Comparison of ENCODE assay signal across 8 cellular contexts in the genomic region with DNA sequence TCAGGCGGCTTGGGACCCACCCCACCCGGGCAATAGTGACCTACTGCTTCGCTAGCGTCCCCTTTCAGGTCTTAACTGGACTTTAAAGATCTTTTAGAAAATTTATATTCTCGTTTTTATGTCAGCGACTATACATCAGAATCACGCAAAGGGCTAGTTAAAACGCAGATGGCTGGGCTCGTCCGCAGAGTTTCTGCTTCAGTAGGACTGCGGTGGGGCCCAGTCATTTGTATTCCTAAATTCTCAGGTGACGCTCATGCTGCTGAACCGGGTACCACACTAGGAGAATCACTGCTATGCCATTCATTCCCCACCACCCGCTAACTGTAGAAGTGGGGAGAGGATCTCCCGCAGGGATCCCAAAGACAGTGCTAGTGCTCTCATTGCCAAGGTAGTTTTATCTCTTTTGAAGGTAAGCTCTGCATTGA. TPM values are rescaled to one million over a fixed set of nuclear protein-coding genes. Genes with fewer than 3 reads are reported as not detected.
DNase-seq lines count a peak whose midpoint lies in the region; FAIRE-seq and TF ChIP-seq lines count a peak whose summit lies in the region.

No MANE protein-coding gene starts in this region.

- H3K9me3 ChIP-seq in BLaER1 (peaks cover 17% of the 10 kb centered on the region; the same call in 1 of the 2 replicates), H9 (ENCODE audit: control insufficient read depth, low read depth, low read length) (no peaks in the 10 kb centered on the region), mesodermal cell (ENCODE audit: control insufficient read depth, low read length) (no peaks in the 10 kb centered on the region)

- peak overlapping the region; percentile 85 for H3K4me2 ChIP-seq in BLaER1
- peak overlapping the region; percentile 98 for H3K4me2 ChIP-seq in H9 (ENCODE audit: insufficient read depth, insufficient read length, low read length)

- H2BK12ac ChIP-seq in H9 (ENCODE audit: insufficient read length, low read depth, low read length), result no peak overlapping the region

- H3K4me1 Mint-ChIP-seq in H9, result peaks cover 49 to 63% of the 10 kb centered on the region in 2 experiments
- peaks cover 20% of the 10 kb centered on the region for H3K4me1 Mint-ChIP-seq in activated CD4-positive, alpha-beta memory T cell treated with anti-CD3 and anti-CD28 coated beads, Interleukin-2, amount 10 ng/mL, durations not matched to agents 7 days and 5 days

- H2BK20ac ChIP-seq in H9 (ENCODE audit: low read depth, low read length, poor library complexity, severe bottlenecking), result no peak overlapping the region

- H2AFZ ChIP-seq in H9 (ENCODE audit: low read length), result no peak overlapping the region

- no peak for TF ChIP-seq CTCF in H9 (conservative IDR thresholded peaks at IDR 0.05)

- H3T11ph ChIP-seq in H9 (ENCODE audit: low read length), result no peak overlapping the region

- no CpG with 5 or more reads among the region's 15 CpGs for WGBS in H9 (ENCODE audit: extremely low coverage, insufficient read length, low lambda C conversion rate)
- 0% methylated on average over 7 to 12 of the region's 15 CpGs for WGBS in mesodermal cell (ENCODE audit: insufficient coverage in 2 of 2), 2 experiments

- no peaks in the 10 kb centered on the region for H3K36me3 Mint-ChIP-seq in H9 (ENCODE audit: insufficient read depth in 1 of 3, low read depth in 3 of 3)
- peaks cover 8% of the 10 kb centered on the region for H3K36me3 Mint-ChIP-seq in activated CD4-positive, alpha-beta memory T cell treated with anti-CD3 and anti-CD28 coated beads, Interleukin-2, amount 10 ng/mL, durations not matched to agents 7 days and 5 days (ENCODE audit: low read depth)

- no peak for FAIRE-seq in RCC 7860 (lab: Jason Lieb, UNC)

- no peak overlapping the region for H3K4ac ChIP-seq in H9 (ENCODE audit: low read depth, low read length)

- no peak overlapping the region for H3K23ac ChIP-seq in H9 (ENCODE audit: insufficient read length, low read depth, low read length)

- peak overlapping the region; percentile 60 to 80 for H3K4me3 Mint-ChIP-seq in H9
- H3K4me3 Mint-ChIP-seq in activated CD4-positive, alpha-beta memory T cell treated with anti-CD3 and anti-CD28 coated beads, Interleukin-2, amount 10 ng/mL, durations not matched to agents 7 days and 5 days, result peak overlapping the region; percentile 46

- H4K91ac ChIP-seq in H9 (ENCODE audit: insufficient read length, low read depth, low read length), result no peak overlapping the region

- no peak overlapping the region for H3K18ac ChIP-seq in H9 (ENCODE audit: insufficient read length, low read depth, low read length)

- no peaks in the 10 kb centered on the region for H3K79me1 ChIP-seq in H9 (ENCODE audit: insufficient read depth, low read depth, low read length, poor library complexity, severe bottlenecking)

- H3K27ac Mint-ChIP-seq in H9, result peak overlapping the region; percentile 6 to 93 (median 89); a peak in 6 of 7 replicates
- H3K27ac Mint-ChIP-seq in activated CD4-positive, alpha-beta memory T cell treated with anti-CD3 and anti-CD28 coated beads, Interleukin-2, amount 10 ng/mL, durations not matched to agents 7 days and 5 days, result no peak overlapping the region

- H3K9me3 Mint-ChIP-seq in H9, result no peaks in the 10 kb centered on the region; a peak in 1 of 5 replicates
- no peaks in the 10 kb centered on the region for H3K9me3 Mint-ChIP-seq in activated CD4-positive, alpha-beta memory T cell treated with anti-CD3 and anti-CD28 coated beads, Interleukin-2, amount 10 ng/mL, durations not matched to agents 7 days and 5 days

- H3K36me3 ChIP-seq in BLaER1 (no peaks in the 10 kb centered on the region), mesodermal cell (ENCODE audit: control insufficient read depth, insufficient read depth, low read length) (no peaks in the 10 kb centered on the region)

- DNase-seq in H9, result peak; percentile 77
- no peak for DNase-seq in activated CD4-positive, alpha-beta memory T cell treated with anti-CD3 and anti-CD28 coated beads, Interleukin-2, amount 10 ng/mL, durations not matched to agents 7 days and 5 days
- no peak for DNase-seq in RCC 7860 (ENCODE audit: low spot score)
- DNase-seq in NCI-H1694 treated with DMSO at 0.1 percent for 48 hours (lab: John Stamatoyannopoulos, UW), result no peak
- no peak for DNase-seq in effector CD4-positive, alpha-beta T cell
- DNase-seq in amygdala (lab: John Stamatoyannopoulos, UW), result no peak

- H3K79me2 ChIP-seq in H9 (ENCODE audit: insufficient read depth, low read length), result peaks cover 2% of the 10 kb centered on the region; the same call in 1 of the 2 replicates

- no peak overlapping the region for H2AK5ac ChIP-seq in H9 (ENCODE audit: insufficient read length, low read length)

- no peak overlapping the region for H2BK120ac ChIP-seq in H9 (ENCODE audit: low read depth, low read length, poor library complexity, severe bottlenecking)

- no peak overlapping the region for H3K56ac ChIP-seq in H9 (ENCODE audit: insufficient read length, low read depth, low read length)

- H2BK5ac ChIP-seq in H9 (ENCODE audit: insufficient read length, low read length), result no peak overlapping the region

- H3K23me2 ChIP-seq in H9 (ENCODE audit: insufficient read length, low read depth, low read length, poor library complexity, severe bottlenecking), result peaks cover 17% of the 10 kb centered on the region

- H4K8ac ChIP-seq in H9 (replicated peaks; ENCODE audit: insufficient read length, low read depth, low read length), result no peak overlapping the region

- H3K27me3 ChIP-seq in BLaER1 (peaks cover 68% of the 10 kb centered on the region), H9 (ENCODE audit: insufficient read depth, low read length) (peaks cover 12% of the 10 kb centered on the region)

- H3K14ac ChIP-seq in H9 (ENCODE audit: insufficient read depth, low read length), result no peak overlapping the region

- no peak overlapping the region for H2BK15ac ChIP-seq in H9 (ENCODE audit: low read depth, low read length)

- POLR2A ChIA-PET in activated CD4-positive, alpha-beta memory T cell treated with anti-CD3 and anti-CD28 coated beads, Interleukin-2, amount 10 ng/mL, durations not matched to agents 7 days and 5 days (lab: Charles Lee), result no interaction called here

- peaks cover 31% of the 10 kb centered on the region for H3K27me3 Mint-ChIP-seq in H9 (ENCODE audit: low read depth)
- peaks cover 51% of the 10 kb centered on the region for H3K27me3 Mint-ChIP-seq in activated CD4-positive, alpha-beta memory T cell treated with anti-CD3 and anti-CD28 coated beads, Interleukin-2, amount 10 ng/mL, durations not matched to agents 7 days and 5 days

- no peak overlapping the region for H3K9ac ChIP-seq in BLaER1
- no peak overlapping the region for H3K9ac ChIP-seq in H9 (ENCODE audit: extremely low read depth, insufficient read length, low read length)

- H3K4me1 ChIP-seq in BLaER1 (peaks cover 8% of the 10 kb centered on the region), H9 (ENCODE audit: insufficient read depth, low read length) (peaks cover 7% of the 10 kb centered on the region), mesodermal cell (ENCODE audit: control insufficient read depth, insufficient read depth, low read length, poor library complexity, severe bottlenecking) (no peaks in the 10 kb centered on the region)

- H4K5ac ChIP-seq in H9 (ENCODE audit: insufficient read length, low read depth, low read length), result no peak overlapping the region

- peak overlapping the region; percentile 67 for H3K4me3 ChIP-seq in BLaER1
- H3K4me3 ChIP-seq in mesodermal cell (ENCODE audit: extremely low read depth, insufficient read depth, low read length, poor library complexity, severe bottlenecking), result peak overlapping the region; percentile 40

- H3K27ac ChIP-seq in BLaER1 (no peak overlapping the region), H9 (ENCODE audit: insufficient read length, low read depth, low read length) (no peak overlapping the region), mesodermal cell (ENCODE audit: low read depth, low read length, severe bottlenecking) (no peak overlapping the region)

- CTCF ChIA-PET in activated CD4-positive, alpha-beta memory T cell treated with anti-CD3 and anti-CD28 coated beads, Interleukin-2, amount 10 ng/mL, durations not matched to agents 7 days and 5 days (lab: Charles Lee), result no interaction called here

- H4K20me1 ChIP-seq in BLaER1, result peaks cover 60% of the 10 kb centered on the region
- H4K20me1 ChIP-seq in H9 (ENCODE audit: control insufficient read depth, insufficient read depth, insufficient read length), result no peaks in the 10 kb centered on the region

RNA-seq across cellular contexts. Expression of a gene that starts 12.0 kb away (rescaled TPM):
- 3.5 TPM in 2 replicates for total RNA-seq in H9 (2021)
- total RNA-seq in activated CD4-positive, alpha-beta memory T cell treated with anti-CD3 and anti-CD28 coated beads, Interleukin-2, amount 10 ng/mL, durations not matched to agents 7 days and 5 days, result not detected
- polyA plus RNA-seq in mesodermal cell (2013, experiment 1 of 2), result 0.77 TPM
- 0.15 TPM for polyA plus RNA-seq in mesodermal cell (2013, experiment 2 of 2)
